Comparison of ENCODE assay signal across 8 cellular contexts in genomic region chr5:138575194-138576015, GRCh38. TPM values are rescaled to one million over a fixed set of nuclear protein-coding genes. Genes with fewer than 3 reads are reported as not detected.
A peak's percentile ranks its signal among the peaks of the same experiment; 100 is the strongest.
DNase-seq lines count a peak whose midpoint lies in the region; ATAC-seq and TF ChIP-seq lines count a peak whose summit lies in the region.

TSS of gene HSPA9 (minus strand) at chr5:138575401. CDS start at chr5:138575318, 83 bp downstream.

- peak within 1 kb of the TSS; percentile 99 for H3K27ac Mint-ChIP-seq in activated T-helper 2 cell treated with anti-CD3 and anti-CD28 coated beads, Interferon-gamma antibody, Interleukin-2, Interleukin-4, amounts not matched to agents 10 μg/mL and 5 μg/mL and 100 μg/mL, durations not matched to agents 14 hours and 24 hours and 36 hours
- H3K27ac Mint-ChIP-seq in naive thymus-derived CD4-positive, alpha-beta T cell: peak within 1 kb of the TSS; percentile 100
- peak within 1 kb of the TSS; percentile 100 for H3K27ac Mint-ChIP-seq in stimulated activated naive B cell treated with anti-CD40 and anti-IgM and Interleukin-4, amounts not matched to agents 10 μg/mL and 1 μg/mL and 100 μg/mL, for 72 hours

- DNase-seq in EH (ENCODE audit: low read depth): peak; percentile 100
- peak; percentile 100 for DNase-seq in H4 (ENCODE audit: low spot score)
- DNase-seq in LoVo (ENCODE audit: low spot score): peak; percentile 100
- DNase-seq in RWPE2 (ENCODE audit: low spot score): peak; percentile 99
- DNase-seq in activated T-helper 2 cell treated with anti-CD3 and anti-CD28 coated beads, Interferon-gamma antibody, Interleukin-2, Interleukin-4, amounts not matched to agents 10 μg/mL and 5 μg/mL and 100 μg/mL, durations not matched to agents 14 hours and 24 hours and 36 hours (ENCODE audit: low spot score): peak; percentile 97
- peak; percentile 99 to 100 for DNase-seq in fibroblast of lung (ENCODE audit: low read depth in 2 of 2)
- DNase-seq in naive thymus-derived CD4-positive, alpha-beta T cell: peak; percentile 92 to 99 (median 98)
- DNase-seq in stimulated activated naive B cell treated with anti-CD40 and anti-IgM and Interleukin-4, amounts not matched to agents 10 μg/mL and 1 μg/mL and 100 μg/mL, for 72 hours: peak; percentile 98

- H3K27me3 Mint-ChIP-seq in activated T-helper 2 cell treated with anti-CD3 and anti-CD28 coated beads, Interferon-gamma antibody, Interleukin-2, Interleukin-4, amounts not matched to agents 10 μg/mL and 5 μg/mL and 100 μg/mL, durations not matched to agents 14 hours and 24 hours and 36 hours (ENCODE audit: low read depth): no peaks in the 10 kb centered on the region
- peaks cover 0 to 4% (median 0%) of the 10 kb centered on the region in 5 donors for H3K27me3 Mint-ChIP-seq in naive thymus-derived CD4-positive, alpha-beta T cell
- no peaks in the 10 kb centered on the region for H3K27me3 Mint-ChIP-seq in stimulated activated naive B cell treated with anti-CD40 and anti-IgM and Interleukin-4, amounts not matched to agents 10 μg/mL and 1 μg/mL and 100 μg/mL, for 72 hours

- no peaks in the 10 kb centered on the region for H4K20me1 ChIP-seq in fibroblast of lung (ENCODE audit: control insufficient read depth, extremely low read depth, insufficient read depth, low read length)

- H3K4me1 ChIP-seq in RWPE2 (ENCODE audit: insufficient read depth, poor library complexity, severe bottlenecking): peaks cover 8% of the 10 kb centered on the region
- peaks cover 2% of the 10 kb centered on the region for H3K4me1 ChIP-seq in fibroblast of lung (ENCODE audit: control insufficient read depth, extremely low read depth, insufficient read depth, low read length)
- peaks cover 10 to 15% of the 10 kb centered on the region in 2 donors for H3K4me1 ChIP-seq in naive thymus-derived CD4-positive, alpha-beta T cell (ENCODE audit: control insufficient read depth in 2 of 2, insufficient read depth in 2 of 2, low read length in 2 of 2)

- peak within 1 kb of the TSS; percentile 94 for H3K4me3 ChIP-seq in RWPE2 (ENCODE audit: severe bottlenecking)
- H3K4me3 ChIP-seq in fibroblast of lung (replicated peaks in 1 of 4; ENCODE audit: control extremely low read depth in 1 of 4, insufficient read depth in 1 of 4, low read depth in 3 of 4, low read length in 4 of 4): peak within 1 kb of the TSS; percentile 86 to 100 (median 99)
- H3K4me3 ChIP-seq in naive thymus-derived CD4-positive, alpha-beta T cell (ENCODE audit: low read length): peak within 1 kb of the TSS; percentile 91

- CTCF ChIA-PET in naive thymus-derived CD4-positive, alpha-beta T cell (lab: Charles Lee): interaction anchor here (0.5 to 1.8 kb wide), 7 partner anchors 10 to 717 kb away, joined by 3 to 5 read pairs (median 4); partner anchors contain the start of genes EGR1 and ETF1

- peaks cover 50% of the 10 kb centered on the region for H3K36me3 Mint-ChIP-seq in activated T-helper 2 cell treated with anti-CD3 and anti-CD28 coated beads, Interferon-gamma antibody, Interleukin-2, Interleukin-4, amounts not matched to agents 10 μg/mL and 5 μg/mL and 100 μg/mL, durations not matched to agents 14 hours and 24 hours and 36 hours (ENCODE audit: low read depth)
- H3K36me3 Mint-ChIP-seq in naive thymus-derived CD4-positive, alpha-beta T cell: peaks cover 6 to 32% (median 21%) of the 10 kb centered on the region in 5 donors
- peaks cover 28 to 42% of the 10 kb centered on the region in 2 donors for H3K36me3 Mint-ChIP-seq in stimulated activated naive B cell treated with anti-CD40 and anti-IgM and Interleukin-4, amounts not matched to agents 10 μg/mL and 1 μg/mL and 100 μg/mL, for 72 hours

- peaks cover 14% of the 10 kb centered on the region for H3K4me1 Mint-ChIP-seq in activated T-helper 2 cell treated with anti-CD3 and anti-CD28 coated beads, Interferon-gamma antibody, Interleukin-2, Interleukin-4, amounts not matched to agents 10 μg/mL and 5 μg/mL and 100 μg/mL, durations not matched to agents 14 hours and 24 hours and 36 hours (ENCODE audit: low read depth)
- H3K4me1 Mint-ChIP-seq in naive thymus-derived CD4-positive, alpha-beta T cell: peaks cover 15 to 48% (median 43%) of the 10 kb centered on the region in 7 donors
- peaks cover 15 to 19% of the 10 kb centered on the region in 2 donors for H3K4me1 Mint-ChIP-seq in stimulated activated naive B cell treated with anti-CD40 and anti-IgM and Interleukin-4, amounts not matched to agents 10 μg/mL and 1 μg/mL and 100 μg/mL, for 72 hours

- peak within 1 kb of the TSS; percentile 69 for H3K27ac ChIP-seq in RWPE2 (ENCODE audit: poor library complexity, severe bottlenecking)
- peak within 1 kb of the TSS; percentile 99 for H3K27ac ChIP-seq in fibroblast of lung (ENCODE audit: insufficient read depth, low read length)
- H3K27ac ChIP-seq in naive thymus-derived CD4-positive, alpha-beta T cell (ENCODE audit: low read depth, low read length): peak within 1 kb of the TSS; percentile 94

- peak within 1 kb of the TSS; percentile 90 for H3K4me3 Mint-ChIP-seq in activated T-helper 2 cell treated with anti-CD3 and anti-CD28 coated beads, Interferon-gamma antibody, Interleukin-2, Interleukin-4, amounts not matched to agents 10 μg/mL and 5 μg/mL and 100 μg/mL, durations not matched to agents 14 hours and 24 hours and 36 hours (ENCODE audit: low read depth)
- H3K4me3 Mint-ChIP-seq in naive thymus-derived CD4-positive, alpha-beta T cell: peak within 1 kb of the TSS; percentile 94 to 99 (median 97)
- H3K4me3 Mint-ChIP-seq in stimulated activated naive B cell treated with anti-CD40 and anti-IgM and Interleukin-4, amounts not matched to agents 10 μg/mL and 1 μg/mL and 100 μg/mL, for 72 hours: peak within 1 kb of the TSS; percentile 95 to 99

- H3K36me3 ChIP-seq in RWPE2 (ENCODE audit: low read depth) (peaks cover 47% of the 10 kb centered on the region), fibroblast of lung (ENCODE audit: control insufficient read depth, insufficient read depth, low read length) (peaks cover 5% of the 10 kb centered on the region)
- peaks cover 9 to 37% (median 21%) of the 10 kb centered on the region in 3 experiments for H3K36me3 ChIP-seq in naive thymus-derived CD4-positive, alpha-beta T cell (ENCODE audit: control insufficient read depth in 2 of 3, insufficient read depth in 3 of 3, low read length in 3 of 3)

- TF ChIP-seq CTCF in RWPE2 (IDR thresholded peaks at IDR 0.05; ENCODE audit: poor library complexity, severe bottlenecking): no peak
- peak in 1 of 2 donors; percentile 4 for TF ChIP-seq CTCF in fibroblast of lung (conservative IDR thresholded peaks at IDR 0.05 in 1 of 2, IDR thresholded peaks at IDR 0.05 in 1 of 2; ENCODE audit: low read depth in 1 of 2, low read length in 2 of 2)

- POLR2A ChIA-PET in naive thymus-derived CD4-positive, alpha-beta T cell (lab: Charles Lee): interaction anchor here (0.6 to 5.2 kb wide), 25 partner anchors 9 to 986 kb away, joined by 3 to 62 read pairs (median 5); partner anchors contain the start of genes BRD8, CDC25C, EGR1 and ETF1

- H3K9me3 Mint-ChIP-seq in activated T-helper 2 cell treated with anti-CD3 and anti-CD28 coated beads, Interferon-gamma antibody, Interleukin-2, Interleukin-4, amounts not matched to agents 10 μg/mL and 5 μg/mL and 100 μg/mL, durations not matched to agents 14 hours and 24 hours and 36 hours: peaks cover 3% of the 10 kb centered on the region
- peaks cover 0 to 5% (median 0%) of the 10 kb centered on the region in 11 donors for H3K9me3 Mint-ChIP-seq in naive thymus-derived CD4-positive, alpha-beta T cell
- H3K9me3 Mint-ChIP-seq in stimulated activated naive B cell treated with anti-CD40 and anti-IgM and Interleukin-4, amounts not matched to agents 10 μg/mL and 1 μg/mL and 100 μg/mL, for 72 hours: peaks cover 2 to 3% of the 10 kb centered on the region in 2 donors

- H3K79me2 ChIP-seq in fibroblast of lung (ENCODE audit: control insufficient read depth, insufficient read depth, low read length): peaks cover 37% of the 10 kb centered on the region

- peak within 1 kb of the TSS; percentile 94 for H3K4me2 ChIP-seq in fibroblast of lung (ENCODE audit: extremely low read depth, insufficient read depth, low read length)

- peak; percentile 82 for ATAC-seq in RWPE2 (ENCODE audit: low read depth)
- ATAC-seq in naive thymus-derived CD4-positive, alpha-beta T cell: peak; percentile 89
- peak; percentile 87 to 92 for ATAC-seq in stimulated activated naive B cell treated with anti-CD40 and anti-IgM and Interleukin-4, amounts not matched to agents 10 μg/mL and 1 μg/mL and 100 μg/mL, for 72 hours (replicated peaks)

- intact Hi-C loops in activated T-helper 2 cell treated with anti-CD3 and anti-CD28 coated beads, Interferon-gamma antibody, Interleukin-2, Interleukin-4, amounts not matched to agents 10 μg/mL and 5 μg/mL and 100 μg/mL, durations not matched to agents 14 hours and 24 hours and 36 hours (cut with micrococcal nuclease): loop anchor here (1.0 to 5.0 kb wide), 7 partner anchors 32 to 817 kb away; partner anchors contain the start of genes ETF1 and SIL1
- intact Hi-C loops in naive thymus-derived CD4-positive, alpha-beta T cell (cut with micrococcal nuclease): loop anchor here (1.0 to 10.0 kb wide), 27 partner anchors 10 to 1600 kb away; partner anchors contain the start of genes BRD8 (in 2 of the 2), ETF1 (in 2 of the 2), MATR3 (in 2 of the 2) and SIL1 (in 2 of the 2)

- H3K9ac ChIP-seq in fibroblast of lung (ENCODE audit: insufficient read depth, low read length): peak within 1 kb of the TSS; percentile 98

- no peaks in the 10 kb centered on the region for H3K27me3 ChIP-seq in RWPE2 (ENCODE audit: insufficient read depth, poor library complexity, severe bottlenecking)
- H3K27me3 ChIP-seq in fibroblast of lung (ENCODE audit: control insufficient read depth, insufficient read depth, low read length): no peaks in the 10 kb centered on the region
- H3K27me3 ChIP-seq in naive thymus-derived CD4-positive, alpha-beta T cell (ENCODE audit: control insufficient read depth in 2 of 2, insufficient read depth in 2 of 2, low read length in 2 of 2): no peaks in the 10 kb centered on the region

- H3K9me3 ChIP-seq in RWPE2 (ENCODE audit: severe bottlenecking) (no peaks in the 10 kb centered on the region), fibroblast of lung (ENCODE audit: control insufficient read depth, insufficient read depth, low read depth, low read length) (no peaks in the 10 kb centered on the region)
- H3K9me3 ChIP-seq in naive thymus-derived CD4-positive, alpha-beta T cell (ENCODE audit: control insufficient read depth in 2 of 3, low read length in 3 of 3): no peaks in the 10 kb centered on the region

- peak within 1 kb of the TSS; percentile 87 for H2AFZ ChIP-seq in fibroblast of lung (ENCODE audit: low read length)

RNA-seq across cellular contexts. Expression of gene HSPA9, which starts in this region (rescaled TPM):
- 647 and 690 TPM in 2 replicates for total RNA-seq in H4 (2014; rRNA removed; shearing (Covaris generic))
- total RNA-seq in activated T-helper 2 cell treated with anti-CD3 and anti-CD28 coated beads, Interferon-gamma antibody, Interleukin-2, Interleukin-4, amounts not matched to agents 10 μg/mL and 5 μg/mL and 100 μg/mL, durations not matched to agents 14 hours and 24 hours and 36 hours: 333 and 340 TPM in 2 replicates
- 482 and 522 TPM in 2 replicates for total RNA-seq in fibroblast of lung
- polyA plus RNA-seq in fibroblast of lung: 148 and 190 TPM in 2 replicates
- 141 and 176 TPM in 2 replicates for polyA plus RNA-seq in fibroblast of lung (2012)
- 86.7 and 245 TPM in 2 replicates for polyA minus RNA-seq in fibroblast of lung (ENCODE audit: low replicate concordance)
- 100 to 1,000 TPM; 152 to 274 (median 185) TPM for total RNA-seq in naive thymus-derived CD4-positive, alpha-beta T cell
- polyA plus RNA-seq in naive thymus-derived CD4-positive, alpha-beta T cell: 100 to 1,000 TPM; 143 to 171 TPM

Comparison
In these comparisons a context has a peak if more than half of its experiments do, and no peak if none do; other contexts are left out.
1. Peak in every context shown above with its lines: DNase-seq, ATAC-seq, H3K4me3 ChIP-seq and H3K27ac ChIP-seq.